In genomic region chr7:34844936-34845665, GRCh38 we compare ENCODE assay signal across 1 cellular context.
TF ChIP-seq lines count a peak whose summit lies in the region.

No MANE protein-coding gene starts in this region.

TF ChIP-seq in GM23338, 12 proteins besides CTCF, POLR2A, EP300 and RAD21 (continued from another document):
- no peak for TF ChIP-seq ZNF462 (CRISPR knock-in tag; IDR thresholded peaks at IDR 0.05)
